1 cellular context compared by ENCODE assay signal in the genomic region with DNA sequence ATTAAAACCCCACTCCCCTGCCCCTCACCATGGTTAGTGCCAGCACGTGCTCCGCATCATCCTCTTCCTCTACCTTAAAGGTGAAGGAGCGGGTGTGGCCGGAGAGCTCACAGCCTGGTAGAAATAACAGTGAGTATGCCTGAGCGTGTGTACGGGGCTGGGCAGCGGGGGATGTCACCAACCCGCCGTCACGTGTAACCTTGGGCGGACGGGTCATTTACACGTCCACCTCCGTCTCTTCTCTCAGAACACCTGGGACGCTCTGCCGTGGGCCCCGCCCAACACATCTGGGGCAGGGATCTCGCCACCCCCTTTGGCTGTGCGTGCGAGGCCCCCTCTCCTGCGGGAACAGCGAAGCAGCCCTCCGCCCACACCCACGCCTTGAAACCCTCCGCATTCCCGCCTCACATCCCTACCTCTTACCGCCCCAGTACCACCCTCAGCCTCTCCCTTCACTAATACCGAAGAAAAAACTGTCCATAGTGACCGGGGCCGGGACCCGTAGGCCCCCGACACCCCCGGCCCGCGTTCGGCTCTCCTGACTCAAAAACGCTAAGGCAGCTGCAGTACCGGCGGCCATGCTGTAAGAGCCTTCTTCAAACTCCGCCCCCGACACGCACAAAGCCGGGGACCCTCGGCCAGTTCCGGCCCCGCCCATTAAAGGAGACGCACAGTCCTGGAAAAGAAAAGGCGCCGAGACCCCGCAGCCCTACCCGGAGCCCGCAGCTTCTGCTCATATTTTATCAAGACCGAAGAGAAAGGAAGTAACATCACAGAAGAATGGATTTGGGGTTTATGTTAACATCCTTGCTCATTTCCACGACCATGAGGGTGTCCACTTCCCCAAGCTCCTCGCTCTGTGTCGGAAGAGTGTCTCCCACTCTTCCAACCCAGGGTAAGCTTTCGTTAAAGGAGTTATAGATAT.
TF ChIP-seq lines count a peak whose summit lies in the region.

A gene with protein sequence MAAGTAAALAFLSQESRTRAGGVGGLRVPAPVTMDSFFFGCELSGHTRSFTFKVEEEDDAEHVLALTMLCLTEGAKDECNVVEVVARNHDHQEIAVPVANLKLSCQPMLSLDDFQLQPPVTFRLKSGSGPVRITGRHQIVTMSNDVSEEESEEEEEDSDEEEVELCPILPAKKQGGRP (minus strand): TSS at position 636 of the 925 bp plus-strand sequence. CDS start 56 bp downstream, at position 580.

TF ChIP-seq in HepG2, 621 proteins besides CTCF, POLR2A, EP300 and RAD21 (continues in another document):
- TF ChIP-seq ZNF768 (CRISPR knock-in tag; IDR thresholded peaks at IDR 0.05) = no peak
- no peak for TF ChIP-seq ZNF382 (CRISPR knock-in tag; IDR thresholded peaks at IDR 0.05; ENCODE audit: borderline replicate concordance)
- no peak for TF ChIP-seq ZBTB42 (CRISPR knock-in tag; IDR thresholded peaks at IDR 0.05)
- TF ChIP-seq GABPB1 (CRISPR knock-in tag; IDR thresholded peaks at IDR 0.05) = peak; percentile 91
- TF ChIP-seq CAMTA2 (CRISPR knock-in tag; IDR thresholded peaks at IDR 0.05; ENCODE audit: borderline replicate concordance) = no peak
- peak; percentile 84 for TF ChIP-seq SP4 (CRISPR knock-in tag; IDR thresholded peaks at IDR 0.05)
- peak; percentile 33; the same call in 1 of the 2 replicates for TF ChIP-seq SP5 (CRISPR knock-in tag; IDR thresholded peaks at IDR 0.05; ENCODE audit: borderline replicate concordance, low read depth)
- 0 out of 2 replicates have a peak, but pooled peaks have one; percentile 39 for TF ChIP-seq ZNF557 (CRISPR knock-in tag; IDR thresholded peaks at IDR 0.05)
- TF ChIP-seq, protein P1, sequence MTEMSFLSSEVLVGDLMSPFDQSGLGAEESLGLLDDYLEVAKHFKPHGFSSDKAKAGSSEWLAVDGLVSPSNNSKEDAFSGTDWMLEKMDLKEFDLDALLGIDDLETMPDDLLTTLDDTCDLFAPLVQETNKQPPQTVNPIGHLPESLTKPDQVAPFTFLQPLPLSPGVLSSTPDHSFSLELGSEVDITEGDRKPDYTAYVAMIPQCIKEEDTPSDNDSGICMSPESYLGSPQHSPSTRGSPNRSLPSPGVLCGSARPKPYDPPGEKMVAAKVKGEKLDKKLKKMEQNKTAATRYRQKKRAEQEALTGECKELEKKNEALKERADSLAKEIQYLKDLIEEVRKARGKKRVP (CRISPR knock-in tag; IDR thresholded peaks at IDR 0.05) = peak in 1 of 2 experiments; percentile 57; a peak in 2 of 4 replicates
- no peak for TF ChIP-seq PPARG (CRISPR knock-in tag; conservative IDR thresholded peaks at IDR 0.05)
- TF ChIP-seq, protein P2, sequence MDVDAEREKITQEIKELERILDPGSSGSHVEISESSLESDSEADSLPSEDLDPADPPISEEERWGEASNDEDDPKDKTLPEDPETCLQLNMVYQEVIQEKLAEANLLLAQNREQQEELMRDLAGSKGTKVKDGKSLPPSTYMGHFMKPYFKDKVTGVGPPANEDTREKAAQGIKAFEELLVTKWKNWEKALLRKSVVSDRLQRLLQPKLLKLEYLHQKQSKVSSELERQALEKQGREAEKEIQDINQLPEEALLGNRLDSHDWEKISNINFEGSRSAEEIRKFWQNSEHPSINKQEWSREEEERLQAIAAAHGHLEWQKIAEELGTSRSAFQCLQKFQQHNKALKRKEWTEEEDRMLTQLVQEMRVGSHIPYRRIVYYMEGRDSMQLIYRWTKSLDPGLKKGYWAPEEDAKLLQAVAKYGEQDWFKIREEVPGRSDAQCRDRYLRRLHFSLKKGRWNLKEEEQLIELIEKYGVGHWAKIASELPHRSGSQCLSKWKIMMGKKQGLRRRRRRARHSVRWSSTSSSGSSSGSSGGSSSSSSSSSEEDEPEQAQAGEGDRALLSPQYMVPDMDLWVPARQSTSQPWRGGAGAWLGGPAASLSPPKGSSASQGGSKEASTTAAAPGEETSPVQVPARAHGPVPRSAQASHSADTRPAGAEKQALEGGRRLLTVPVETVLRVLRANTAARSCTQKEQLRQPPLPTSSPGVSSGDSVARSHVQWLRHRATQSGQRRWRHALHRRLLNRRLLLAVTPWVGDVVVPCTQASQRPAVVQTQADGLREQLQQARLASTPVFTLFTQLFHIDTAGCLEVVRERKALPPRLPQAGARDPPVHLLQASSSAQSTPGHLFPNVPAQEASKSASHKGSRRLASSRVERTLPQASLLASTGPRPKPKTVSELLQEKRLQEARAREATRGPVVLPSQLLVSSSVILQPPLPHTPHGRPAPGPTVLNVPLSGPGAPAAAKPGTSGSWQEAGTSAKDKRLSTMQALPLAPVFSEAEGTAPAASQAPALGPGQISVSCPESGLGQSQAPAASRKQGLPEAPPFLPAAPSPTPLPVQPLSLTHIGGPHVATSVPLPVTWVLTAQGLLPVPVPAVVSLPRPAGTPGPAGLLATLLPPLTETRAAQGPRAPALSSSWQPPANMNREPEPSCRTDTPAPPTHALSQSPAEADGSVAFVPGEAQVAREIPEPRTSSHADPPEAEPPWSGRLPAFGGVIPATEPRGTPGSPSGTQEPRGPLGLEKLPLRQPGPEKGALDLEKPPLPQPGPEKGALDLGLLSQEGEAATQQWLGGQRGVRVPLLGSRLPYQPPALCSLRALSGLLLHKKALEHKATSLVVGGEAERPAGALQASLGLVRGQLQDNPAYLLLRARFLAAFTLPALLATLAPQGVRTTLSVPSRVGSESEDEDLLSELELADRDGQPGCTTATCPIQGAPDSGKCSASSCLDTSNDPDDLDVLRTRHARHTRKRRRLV (CRISPR knock-in tag; IDR thresholded peaks at IDR 0.05) = no peak
- TF ChIP-seq ZNF253 (CRISPR knock-in tag; IDR thresholded peaks at IDR 0.05; ENCODE audit: borderline replicate concordance) = no peak
- TF ChIP-seq TAF15 (IDR thresholded peaks at IDR 0.05; ENCODE audit: low read depth, low read length, poor library complexity, severe bottlenecking) = no peak
- TF ChIP-seq ZEB1 (IDR thresholded peaks at IDR 0.05; ENCODE audit: insufficient replicate concordance, low read depth) = no peak
- TF ChIP-seq, protein P3, sequence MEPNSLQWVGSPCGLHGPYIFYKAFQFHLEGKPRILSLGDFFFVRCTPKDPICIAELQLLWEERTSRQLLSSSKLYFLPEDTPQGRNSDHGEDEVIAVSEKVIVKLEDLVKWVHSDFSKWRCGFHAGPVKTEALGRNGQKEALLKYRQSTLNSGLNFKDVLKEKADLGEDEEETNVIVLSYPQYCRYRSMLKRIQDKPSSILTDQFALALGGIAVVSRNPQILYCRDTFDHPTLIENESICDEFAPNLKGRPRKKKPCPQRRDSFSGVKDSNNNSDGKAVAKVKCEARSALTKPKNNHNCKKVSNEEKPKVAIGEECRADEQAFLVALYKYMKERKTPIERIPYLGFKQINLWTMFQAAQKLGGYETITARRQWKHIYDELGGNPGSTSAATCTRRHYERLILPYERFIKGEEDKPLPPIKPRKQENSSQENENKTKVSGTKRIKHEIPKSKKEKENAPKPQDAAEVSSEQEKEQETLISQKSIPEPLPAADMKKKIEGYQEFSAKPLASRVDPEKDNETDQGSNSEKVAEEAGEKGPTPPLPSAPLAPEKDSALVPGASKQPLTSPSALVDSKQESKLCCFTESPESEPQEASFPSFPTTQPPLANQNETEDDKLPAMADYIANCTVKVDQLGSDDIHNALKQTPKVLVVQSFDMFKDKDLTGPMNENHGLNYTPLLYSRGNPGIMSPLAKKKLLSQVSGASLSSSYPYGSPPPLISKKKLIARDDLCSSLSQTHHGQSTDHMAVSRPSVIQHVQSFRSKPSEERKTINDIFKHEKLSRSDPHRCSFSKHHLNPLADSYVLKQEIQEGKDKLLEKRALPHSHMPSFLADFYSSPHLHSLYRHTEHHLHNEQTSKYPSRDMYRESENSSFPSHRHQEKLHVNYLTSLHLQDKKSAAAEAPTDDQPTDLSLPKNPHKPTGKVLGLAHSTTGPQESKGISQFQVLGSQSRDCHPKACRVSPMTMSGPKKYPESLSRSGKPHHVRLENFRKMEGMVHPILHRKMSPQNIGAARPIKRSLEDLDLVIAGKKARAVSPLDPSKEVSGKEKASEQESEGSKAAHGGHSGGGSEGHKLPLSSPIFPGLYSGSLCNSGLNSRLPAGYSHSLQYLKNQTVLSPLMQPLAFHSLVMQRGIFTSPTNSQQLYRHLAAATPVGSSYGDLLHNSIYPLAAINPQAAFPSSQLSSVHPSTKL (CRISPR knock-in tag; IDR thresholded peaks at IDR 0.05) = peak; percentile 46; the same call in 1 of the 2 replicates
- no peak for TF ChIP-seq TFDP2 (CRISPR knock-in tag; IDR thresholded peaks at IDR 0.05)
- TF ChIP-seq ZNF569 (CRISPR knock-in tag; IDR thresholded peaks at IDR 0.05; ENCODE audit: borderline replicate concordance) = no peak
- TF ChIP-seq STAG1 (CRISPR knock-in tag; IDR thresholded peaks at IDR 0.05) = no peak
- TF ChIP-seq FOSL2 (CRISPR knock-in tag; IDR thresholded peaks at IDR 0.05) = no peak
- TF ChIP-seq, protein P4, sequence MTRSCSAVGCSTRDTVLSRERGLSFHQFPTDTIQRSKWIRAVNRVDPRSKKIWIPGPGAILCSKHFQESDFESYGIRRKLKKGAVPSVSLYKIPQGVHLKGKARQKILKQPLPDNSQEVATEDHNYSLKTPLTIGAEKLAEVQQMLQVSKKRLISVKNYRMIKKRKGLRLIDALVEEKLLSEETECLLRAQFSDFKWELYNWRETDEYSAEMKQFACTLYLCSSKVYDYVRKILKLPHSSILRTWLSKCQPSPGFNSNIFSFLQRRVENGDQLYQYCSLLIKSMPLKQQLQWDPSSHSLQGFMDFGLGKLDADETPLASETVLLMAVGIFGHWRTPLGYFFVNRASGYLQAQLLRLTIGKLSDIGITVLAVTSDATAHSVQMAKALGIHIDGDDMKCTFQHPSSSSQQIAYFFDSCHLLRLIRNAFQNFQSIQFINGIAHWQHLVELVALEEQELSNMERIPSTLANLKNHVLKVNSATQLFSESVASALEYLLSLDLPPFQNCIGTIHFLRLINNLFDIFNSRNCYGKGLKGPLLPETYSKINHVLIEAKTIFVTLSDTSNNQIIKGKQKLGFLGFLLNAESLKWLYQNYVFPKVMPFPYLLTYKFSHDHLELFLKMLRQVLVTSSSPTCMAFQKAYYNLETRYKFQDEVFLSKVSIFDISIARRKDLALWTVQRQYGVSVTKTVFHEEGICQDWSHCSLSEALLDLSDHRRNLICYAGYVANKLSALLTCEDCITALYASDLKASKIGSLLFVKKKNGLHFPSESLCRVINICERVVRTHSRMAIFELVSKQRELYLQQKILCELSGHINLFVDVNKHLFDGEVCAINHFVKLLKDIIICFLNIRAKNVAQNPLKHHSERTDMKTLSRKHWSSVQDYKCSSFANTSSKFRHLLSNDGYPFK (CRISPR knock-in tag; IDR thresholded peaks at IDR 0.05; ENCODE audit: borderline replicate concordance) = peak; percentile 43; the same call in 1 of the 2 replicates
- no peak for TF ChIP-seq RAD51 (IDR thresholded peaks at IDR 0.05; ENCODE audit: borderline replicate concordance)
- TF ChIP-seq KAT2B (IDR thresholded peaks at IDR 0.05; ENCODE audit: borderline replicate concordance, low read depth, low read length) = no peak
- TF ChIP-seq THYN1 (CRISPR knock-in tag; IDR thresholded peaks at IDR 0.05; ENCODE audit: borderline replicate concordance, low read depth) = no peak
- TF ChIP-seq ZNF281 (CRISPR knock-in tag; IDR thresholded peaks at IDR 0.05; ENCODE audit: borderline replicate concordance) = no peak
- TF ChIP-seq ZNF367 (CRISPR knock-in tag; IDR thresholded peaks at IDR 0.05; ENCODE audit: borderline replicate concordance) = no peak
- TF ChIP-seq CBFB (CRISPR knock-in tag; IDR thresholded peaks at IDR 0.05) = no peak
- TF ChIP-seq ETV6 (CRISPR knock-in tag; conservative IDR thresholded peaks at IDR 0.05) = no peak; the same call in 1 of the 2 replicates
- TF ChIP-seq STAT5B (CRISPR knock-in tag; IDR thresholded peaks at IDR 0.05) = no peak
- TF ChIP-seq FOXP1 (IDR thresholded peaks at IDR 0.05) = no peak
- no peak for TF ChIP-seq FOXP1 (CRISPR knock-in tag; IDR thresholded peaks at IDR 0.05)
- TF ChIP-seq ZNF747 (CRISPR knock-in tag; IDR thresholded peaks at IDR 0.05; ENCODE audit: borderline replicate concordance) = no peak
- no peak for TF ChIP-seq ARNT2 (CRISPR knock-in tag; IDR thresholded peaks at IDR 0.05; ENCODE audit: low read depth)
- no peak for TF ChIP-seq SRSF1 (optimal IDR thresholded peaks at IDR 0.05; ENCODE audit: low read depth, low read length)
- no peak for TF ChIP-seq TMF1 (CRISPR knock-in tag; IDR thresholded peaks at IDR 0.05; ENCODE audit: low read depth)
- TF ChIP-seq ZFP37 (CRISPR knock-in tag; IDR thresholded peaks at IDR 0.05; ENCODE audit: borderline replicate concordance) = no peak
- TF ChIP-seq HNRNPL (IDR thresholded peaks at IDR 0.05; ENCODE audit: low read depth, low read length) = no peak
- TF ChIP-seq ZNF777 (CRISPR knock-in tag; IDR thresholded peaks at IDR 0.05) = no peak
- TF ChIP-seq IRF2 (CRISPR knock-in tag; IDR thresholded peaks at IDR 0.05) = peak; percentile 65; the same call in 1 of the 2 replicates
- TF ChIP-seq ZMYM3 (CRISPR knock-in tag; IDR thresholded peaks at IDR 0.05) = no peak
- TF ChIP-seq SYNCRIP (IDR thresholded peaks at IDR 0.05; ENCODE audit: insufficient read depth, low read depth, low read length) = no peak
- no peak for TF ChIP-seq SRSF9 (IDR thresholded peaks at IDR 0.05; ENCODE audit: borderline replicate concordance, insufficient read depth, low read depth, low read length, poor library complexity, severe bottlenecking)
- TF ChIP-seq ZNF484 (CRISPR knock-in tag; IDR thresholded peaks at IDR 0.05; ENCODE audit: borderline replicate concordance, low read depth) = no peak
- no peak for TF ChIP-seq ZNF563 (CRISPR knock-in tag; IDR thresholded peaks at IDR 0.05)
- TF ChIP-seq ZNF562 (CRISPR knock-in tag; IDR thresholded peaks at IDR 0.05; ENCODE audit: borderline replicate concordance) = no peak
- no peak for TF ChIP-seq ZNF121 (CRISPR knock-in tag; IDR thresholded peaks at IDR 0.05)
